11 cellular contexts compared by ENCODE assay signal in the genomic region with DNA sequence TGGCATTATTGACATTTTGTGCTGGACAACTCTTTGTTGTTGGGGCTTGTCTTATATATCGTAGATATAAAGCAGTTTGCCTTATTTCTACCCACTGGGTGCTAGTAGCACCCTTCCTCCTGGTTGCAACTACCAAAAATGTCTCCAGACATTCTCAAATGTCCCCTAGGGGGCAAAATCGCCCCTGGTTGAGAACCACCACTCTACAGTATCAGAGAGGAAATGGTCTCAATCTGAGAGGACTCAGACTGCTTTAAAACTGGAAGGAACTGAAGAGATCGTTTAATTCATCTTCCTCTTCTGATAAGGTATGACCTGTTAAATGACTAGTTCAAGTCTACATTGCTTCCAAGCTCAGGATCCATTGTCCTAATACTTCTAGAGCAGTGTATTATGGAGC. TPM values are rescaled to one million over a fixed set of nuclear protein-coding genes. Genes with fewer than 3 reads are reported as not detected.
DNase-seq lines count a peak whose midpoint lies in the region; ATAC-seq, FAIRE-seq and TF ChIP-seq lines count a peak whose summit lies in the region.
"Had no signal": no experiment of that assay in that cellular context is flagged by ENCODE, and none has a peak within 500 bp of the region (broad histone marks: within the 10 kb centered on the region; RNA-seq: fewer than 3 reads in every experiment).

No MANE protein-coding gene starts in this region.

- TF ChIP-seq POLR2A in K562 (conservative IDR thresholded peaks at IDR 0.05) = no peak

- intact Hi-C loops in CD8-positive, alpha-beta T cell (cut with DNase I, micrococcal nuclease) = loop anchor here (1.0 to 5.0 kb wide), 3 partner anchors 26 to 67 kb away; no protein-coding TSS in a partner anchor
- intact Hi-C loops in K562 (cut with micrococcal nuclease) = no loop called here

- H3K4me2 ChIP-seq in Loucy (ENCODE audit: low read depth, low read length, poor library complexity, severe bottlenecking) (no peak overlapping the region), K562 (ENCODE audit: insufficient read depth, low read length) (no peak overlapping the region; the same call in 1 of the 2 replicates)

- in situ Hi-C loops in K562 (cut with MboI) = no loop called here
- in situ Hi-C loops in G401 (cut with HindIII; ENCODE audit: low sequenced_read_pairs) = no loop called here

- H3K4me1 Mint-ChIP-seq in CD8-positive, alpha-beta T cell (ENCODE audit: low read depth) = peaks cover 10% of the 10 kb centered on the region

- no peak overlapping the region for H3K27ac ChIP-seq in CD8-positive, alpha-beta T cell (ENCODE audit: low read depth, low read length)
- no peak overlapping the region for H3K27ac ChIP-seq in K562 (ENCODE audit: extremely low read depth, low read depth, low read length)
- H3K27ac ChIP-seq: coronary artery had no signal

- H3K9ac ChIP-seq in Loucy (ENCODE audit: low read depth, low read length, poor library complexity, severe bottlenecking) = no peak overlapping the region
- no peak overlapping the region for H3K9ac ChIP-seq in K562 (ENCODE audit: insufficient read depth in 1 of 2, low read depth in 2 of 2, low read length in 2 of 2)

- peak; percentile 27 for TF ChIP-seq CTCF in CD8-positive, alpha-beta T cell (IDR thresholded peaks at IDR 0.05)
- TF ChIP-seq CTCF in GM12873 (IDR thresholded peaks at IDR 0.05; ENCODE audit: insufficient read depth, low read depth, low read length, missing control alignments) (peak; percentile 35), Loucy (conservative IDR thresholded peaks at IDR 0.05; ENCODE audit: low read length) (peak; percentile 54), K562 (IDR thresholded peaks at IDR 0.05 in 2 of 3, conservative IDR thresholded peaks at IDR 0.05 in 1 of 3; ENCODE audit: insufficient read depth in 2 of 3, low read depth in 1 of 3, low read length in 3 of 3) (peak; percentile 52 to 60 (median 54))

- H3K27me3 ChIP-seq in CD8-positive, alpha-beta T cell (ENCODE audit: insufficient read depth, low read length) = no peaks in the 10 kb centered on the region
- H3K27me3 ChIP-seq in Loucy (ENCODE audit: insufficient read depth, low read length, poor library complexity, severe bottlenecking) (no peaks in the 10 kb centered on the region), K562 (ENCODE audit: control insufficient read depth in 2 of 2, insufficient read depth in 2 of 2, low read length in 2 of 2) (no peaks in the 10 kb centered on the region)

- no peaks in the 10 kb centered on the region for H3K9me2 ChIP-seq in Loucy (replicated peaks; ENCODE audit: low read depth, low read length)

- DNase-seq in CD8-positive, alpha-beta T cell = peak in 4 of 7 experiments; percentile 12 to 73 (median 32)
- DNase-seq in K562 (ENCODE audit: extremely low read depth in 1 of 4, low spot score in 3 of 4) (peak in 2 of 4 experiments; percentile 31 to 57), NCI-H1436 treated with DMSO at 0.1 percent for 48 hours (lab: John Stamatoyannopoulos, UW) (no peak), G401 (ENCODE audit: low spot score) (no peak), SW 1271 (lab: John Stamatoyannopoulos, UW) (no peak)
- DNase-seq: H7, nephron progenitor cell had no signal

- H3K79me2 ChIP-seq in Loucy (ENCODE audit: insufficient read depth, low read length) (no peaks in the 10 kb centered on the region), K562 (ENCODE audit: control insufficient read depth, insufficient read depth, low read length) (peaks cover 15% of the 10 kb centered on the region; the same call in 1 of the 3 replicates)

- H2AFZ ChIP-seq in Loucy (ENCODE audit: low read length) = no peak overlapping the region
- H2AFZ ChIP-seq in K562 (ENCODE audit: low read depth, low read length) = no peak overlapping the region

- H3K4me1 ChIP-seq in CD8-positive, alpha-beta T cell (ENCODE audit: insufficient read depth, low read length) = peaks cover 14% of the 10 kb centered on the region
- no peaks in the 10 kb centered on the region for H3K4me1 ChIP-seq in Loucy (ENCODE audit: insufficient read depth, low read length, poor library complexity, severe bottlenecking)
- H3K4me1 ChIP-seq in K562 (replicated peaks in 1 of 2; ENCODE audit: control insufficient read depth in 2 of 2, insufficient read depth in 2 of 2, low read length in 2 of 2) = peaks cover 3 to 9% of the 10 kb centered on the region in 2 experiments; a peak in 2 of 5 replicates

- TF ChIP-seq RAD21 in K562 (CRISPR knock-in tag; conservative IDR thresholded peaks at IDR 0.05 in 1 of 2, IDR thresholded peaks at IDR 0.05 in 1 of 2) = peak in 1 of 2 experiments; percentile 60; a peak in 2 of 4 replicates

- no peaks in the 10 kb centered on the region for H3K36me3 Mint-ChIP-seq in CD8-positive, alpha-beta T cell

- H3K9me1 ChIP-seq in K562 (ENCODE audit: control insufficient read depth, insufficient read depth, low read length) = no peaks in the 10 kb centered on the region

- CTCF ChIA-PET in CD8-positive, alpha-beta T cell (lab: Charles Lee) = interaction anchor here (0.6 to 5.5 kb wide), 10 partner anchors 8 to 168 kb away, joined by 3 to 20 read pairs (median 4); no protein-coding TSS in a partner anchor
- CTCF ChIA-PET in K562 (lab: Yijun Ruan, JAX; ENCODE audit: low intra/inter-chr PET ratio) = interaction anchor here (1.1 kb wide), 1 partner anchor 75 kb away, joined by 4 read pairs; no protein-coding TSS in a partner anchor

- H3K36me3 ChIP-seq in CD8-positive, alpha-beta T cell (ENCODE audit: insufficient read depth, low read length) = no peaks in the 10 kb centered on the region
- H3K36me3 ChIP-seq in Loucy (ENCODE audit: insufficient read depth, low read length) = no peaks in the 10 kb centered on the region
- H3K36me3 ChIP-seq in K562 (ENCODE audit: control insufficient read depth, insufficient read depth, low read length) = no peaks in the 10 kb centered on the region

- no peak overlapping the region for H3K27ac Mint-ChIP-seq in CD8-positive, alpha-beta T cell
- H3K27ac Mint-ChIP-seq: nephron progenitor cell had no signal

- peak; percentile 42 for ATAC-seq in CD8-positive, alpha-beta T cell
- ATAC-seq in K562 = peak; percentile 93
- ATAC-seq in HG03571 (IDR thresholded peaks at IDR 0.05; ENCODE audit: unreplicated experiment) = no peak

- no peaks in the 10 kb centered on the region for H3F3A ChIP-seq in Loucy (ENCODE audit: low read depth)

- no TSS peak for BruUV-seq in K562 (replicated peaks; lab: Mats Ljungman, UMichigan)

- H3K9me3 Mint-ChIP-seq in CD8-positive, alpha-beta T cell = no peaks in the 10 kb centered on the region
- H3K9me3 Mint-ChIP-seq: nephron progenitor cell had no signal

- TF ChIP-seq EP300 in K562 (IDR thresholded peaks at IDR 0.05; ENCODE audit: low read length) = no peak

- H3K9me3 ChIP-seq in CD8-positive, alpha-beta T cell (ENCODE audit: low read length) = no peaks in the 10 kb centered on the region
- no peaks in the 10 kb centered on the region for H3K9me3 ChIP-seq in Loucy (ENCODE audit: insufficient read depth, low read depth, low read length)
- H3K9me3 ChIP-seq in K562 (replicated peaks; ENCODE audit: control insufficient read depth, insufficient read depth, low read depth, low read length) = no peaks in the 10 kb centered on the region

- H4K20me1 ChIP-seq in Loucy (ENCODE audit: insufficient read depth, low read length, poor library complexity, severe bottlenecking) (no peaks in the 10 kb centered on the region), K562 (replicated peaks; ENCODE audit: control insufficient read depth, insufficient read depth, low read length) (no peaks in the 10 kb centered on the region)

- POLR2A ChIA-PET in CD8-positive, alpha-beta T cell (lab: Charles Lee) = interaction anchor here (0.6 to 1.1 kb wide), 2 partner anchors 26 to 83 kb away, joined by 3 read pairs; no protein-coding TSS in a partner anchor
- POLR2A ChIA-PET in K562 (lab: Yijun Ruan, JAX) = interaction anchor here (3.9 kb wide), 1 partner anchor 13 kb away, joined by 34 read pairs; a partner anchor contains a TSS

- peak; percentile 86 for FAIRE-seq in K562 (lab: Jason Lieb, UNC)

- H3K27me3 Mint-ChIP-seq in CD8-positive, alpha-beta T cell (ENCODE audit: low read depth) = peaks cover 9% of the 10 kb centered on the region

- no peak overlapping the region for H3K4me3 ChIP-seq in CD8-positive, alpha-beta T cell (ENCODE audit: low read depth, low read length)
- no peak overlapping the region for H3K4me3 ChIP-seq in Loucy (ENCODE audit: low read length, poor library complexity, severe bottlenecking)
- H3K4me3 ChIP-seq in K562 = no peak overlapping the region
- H3K4me3 ChIP-seq: coronary artery had no signal

- no peak overlapping the region for H3K4me3 Mint-ChIP-seq in CD8-positive, alpha-beta T cell
- H3K4me3 Mint-ChIP-seq: nephron progenitor cell had no signal

- WGBS in K562 (ENCODE audit: insufficient coverage, low coverage, missing lambda C conversion rate) = 10% methylated on average over 3 of the region's 3 CpGs

TF ChIP-seq in K562, 482 proteins besides CTCF, POLR2A, EP300 and RAD21:
- TF ChIP-seq BCL6 (CRISPR knock-in tag; IDR thresholded peaks at IDR 0.05) (no peak), SMARCA4 (IDR thresholded peaks at IDR 0.05) (no peak), BACH1 (tag; IDR thresholded peaks at IDR 0.05) (no peak), GTF2A2 (tag; IDR thresholded peaks at IDR 0.05) (no peak)

RNA-seq across cellular contexts. Expression of a gene that starts 14.9 kb away (rescaled TPM):
- under 1 TPM; 0.25 to 0.33 TPM for total RNA-seq in CD8-positive, alpha-beta T cell
- 1.8 and 7.8 TPM in 2 replicates for total RNA-seq in K562 (2011; cell fraction: chromatin; rRNA removed; ENCODE audit: low replicate concordance)
- 1.3 and 2.1 TPM in 2 replicates for total RNA-seq in K562 (2011; cell fraction: nucleolus; rRNA removed)
- 5.4 and 8.2 TPM in 2 replicates for total RNA-seq in K562 (2011; cell fraction: nucleoplasm; rRNA removed)
- total RNA-seq in K562 (2014; rRNA removed) (7.3 and 8.0 TPM in 2 replicates), K562 (2014; rRNA removed; fragmentation: Illumina TruSeq; extraction: Trizol) (12.1 and 13.6 TPM in 2 replicates), K562 (2015; rRNA removed; fragmentation: Illumina TruSeq; extraction: Trizol) (9.1 and 10.2 TPM in 2 replicates), K562 (2021) (9.9 and 10.8 TPM in 2 replicates)
- polyA plus RNA-seq in K562 (2011; rRNA removed) (2.9 and 5.5 TPM in 2 replicates), K562 (2014; fragmentation: Illumina TruSeq; extraction: Trizol) (8.3 and 10.5 TPM in 2 replicates), K562 (2014; fragmentation: Nextera tagmentation; extraction: Ambion mirVana) (1 to 10 TPM; 4.4 to 5.0 TPM), K562 (2014; rRNA removed) (6.5 and 8.6 TPM in 2 replicates)
- 1.2 and 1.8 TPM in 2 replicates for polyA plus RNA-seq in K562 (2011; cell fraction: cytosol; rRNA removed)
- 1.8 and 1.9 TPM in 2 replicates for polyA plus RNA-seq in K562 (2011; cell fraction: nucleus; rRNA removed)
- polyA plus RNA-seq in K562 (2012) = 4.4 and 6.3 TPM in 2 replicates
- 3.8 and 5.6 TPM in 2 replicates for polyA minus RNA-seq in K562 (2011; rRNA and poly(A)+ RNA removed)
- polyA minus RNA-seq in K562 (2011; cell fraction: cytosol; rRNA and poly(A)+ RNA removed) = 1.7 and 3.1 TPM in 2 replicates
- 1.8 and 2.7 TPM in 2 replicates for polyA minus RNA-seq in K562 (2011; cell fraction: nucleus; rRNA and poly(A)+ RNA removed)
- 26.0 and 40.8 TPM in 2 replicates for total RNA-seq in G401 (2014; rRNA removed; shearing (Covaris generic))

Comparison
In these comparisons a context has a peak if more than half of its experiments do, and no peak if none do; other contexts are left out.
1. DNase-seq: peak in CD8-positive, alpha-beta T cell (4 of 7); none in NCI-H1436 treated with DMSO at 0.1 percent for 48 hours (single experiment), G401 (single experiment) and SW 1271 (0 of 2).
2. Peak in every context shown above with its lines, with median percentiles within 50 percentile points of each other: CTCF ChIP-seq.